Comparison of ENCODE assay signal across 33 cellular contexts in the genomic region with DNA sequence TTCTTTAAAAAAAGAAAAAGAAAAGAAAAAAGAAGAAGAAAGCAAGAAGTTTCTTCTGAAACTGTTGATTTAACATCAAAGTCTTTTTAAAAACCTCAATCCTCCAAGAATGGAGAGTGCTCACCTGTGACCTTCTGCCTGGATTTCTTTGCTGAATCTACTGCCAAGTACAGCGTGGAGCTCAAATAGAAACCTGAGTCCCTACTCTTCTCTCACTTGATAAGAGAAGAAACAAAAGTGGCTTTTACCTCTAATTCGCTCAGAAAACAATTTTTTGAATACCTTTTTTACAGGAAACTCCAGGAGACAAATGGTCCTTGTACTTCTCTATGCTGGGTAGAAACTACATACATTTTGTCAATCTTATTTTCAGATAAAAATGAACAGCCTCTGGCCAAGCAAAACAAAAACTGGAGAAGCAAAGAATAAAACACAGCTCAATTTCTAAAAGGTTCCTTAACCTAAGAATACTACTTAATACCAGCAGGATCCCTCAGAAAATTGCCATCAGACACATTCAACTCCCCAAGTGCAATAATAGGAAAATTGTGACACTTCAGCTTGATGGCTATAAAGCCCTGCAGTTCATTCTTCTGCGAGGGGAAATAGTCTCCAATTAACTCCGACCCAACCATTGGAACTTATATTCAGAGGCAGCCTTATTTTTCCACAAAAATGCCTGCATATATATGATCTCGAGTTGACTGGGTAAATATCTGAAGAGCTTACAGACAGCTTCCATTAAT.
A peak's percentile ranks its signal among the peaks of the same experiment; 100 is the strongest.
DNase-seq lines count a peak whose midpoint lies in the region; ATAC-seq and TF ChIP-seq lines count a peak whose summit lies in the region.
"Had no signal": no experiment of that assay in that cellular context is flagged by ENCODE, and none has a peak within 500 bp of the region (broad histone marks: within the 10 kb centered on the region; RNA-seq: fewer than 3 reads in every experiment).

No MANE protein-coding gene starts in this region.

- peak; percentile 8 for DNase-seq in NCI-H1436 (lab: John Stamatoyannopoulos, UW)
- DNase-seq in NCI-H1436 treated with DMSO at 0.1 percent for 48 hours (lab: John Stamatoyannopoulos, UW): no peak
- DNase-seq in NCI-H2227 (lab: John Stamatoyannopoulos, UW; ENCODE audit: unreplicated experiment): peak; percentile 93
- DNase-seq in left lung: no peak
- DNase-seq in renal cortical epithelial cell (ENCODE audit: low read depth): peak; percentile 25
- no peak for DNase-seq in psoas muscle
- no peak for DNase-seq in midbrain (lab: John Stamatoyannopoulos, UW)
- DNase-seq: activated CD4-positive, CD25-positive, alpha-beta regulatory T cell; activated CD8-positive, alpha-beta memory T cell treated with anti-CD3 and anti-CD28 coated beads, Interleukin-2, amount 10 ng/mL, durations not matched to agents 7 days and 5 days; activated gamma-delta T cell; activated naive CD8-positive, alpha-beta T cell treated with anti-CD3 and anti-CD28 coated beads for 36 hours; activated T-cell treated with anti-CD3 and anti-CD28 coated beads, Interleukin-2, amount 50 U/mL, for 4 hours; anterior cingulate cortex; COR-L47; DMS53; effector CD8-positive, alpha-beta T cell; H9; hippocampal formation; IMR-90; NCI-H1694 treated with DMSO at 0.1 percent for 48 hours; NCI-H226; NCI-H69; substantia nigra; T-cell had no signal

- 42 to 51% (median 48%) methylated on average over 5 of the region's 5 CpGs for WGBS in psoas muscle, 3 donors

- H3K9me3 ChIP-seq in left lung: no peaks in the 10 kb centered on the region
- H3K9me3 ChIP-seq in psoas muscle: no peaks in the 10 kb centered on the region
- H3K9me3 ChIP-seq: prostate gland had no signal

- H3K36me3 ChIP-seq in left lung (no peaks in the 10 kb centered on the region), psoas muscle (ENCODE audit: insufficient read depth in 1 of 2, low read depth in 1 of 2) (no peaks in the 10 kb centered on the region)
- H3K36me3 ChIP-seq: cardiac muscle cell, neural progenitor cell, prostate gland had no signal

- no peaks in the 10 kb centered on the region for H3K4me1 ChIP-seq in left lung
- no peaks in the 10 kb centered on the region for H3K4me1 ChIP-seq in psoas muscle
- H3K4me1 ChIP-seq: prostate gland had no signal

- no peaks in the 10 kb centered on the region for H3K27me3 ChIP-seq in left lung
- no peaks in the 10 kb centered on the region for H3K27me3 ChIP-seq in psoas muscle (ENCODE audit: insufficient read depth in 3 of 3, low read length in 2 of 3)
- H3K27me3 ChIP-seq: cardiac muscle cell, neural progenitor cell had no signal

- ATAC-seq in left lung (peak; percentile 87), psoas muscle (no peak), HG02759 (IDR thresholded peaks at IDR 0.05; ENCODE audit: unreplicated experiment) (no peak)
- ATAC-seq: activated CD8-positive, alpha-beta memory T cell treated with anti-CD3 and anti-CD28 coated beads, Interleukin-2, amount 10 ng/mL, durations not matched to agents 7 days and 5 days; activated T-cell treated with anti-CD3 and anti-CD28 coated beads, Interleukin-2, amount 50 U/mL, for 4 hours; stimulated activated memory B cell treated with anti-CD40 and anti-IgM and Interleukin-4, amounts not matched to agents 10 μg/mL and 1 μg/mL and 100 μg/mL, for 72 hours; T-cell had no signal

- H3K4me3 ChIP-seq in left lung: no peak overlapping the region
- no peak overlapping the region for H3K4me3 ChIP-seq in psoas muscle
- H3K4me3 ChIP-seq: cardiac muscle cell, coronary artery, neural progenitor cell, prostate gland had no signal

- TF ChIP-seq CTCF in left lung (IDR thresholded peaks at IDR 0.05): no peak
- TF ChIP-seq CTCF in psoas muscle (IDR thresholded peaks at IDR 0.05): no peak

- H3K27ac ChIP-seq in left lung (no peak overlapping the region), psoas muscle (no peak overlapping the region)
- H3K27ac ChIP-seq: 22Rv1, C4-2B, cardiac muscle cell, coronary artery, epithelial cell of prostate, neural progenitor cell, prostate gland had no signal

- intact Hi-C loops in left lung (cut with DNase I) (no loop called here), psoas muscle (cut with DNase I) (no loop called here)

Comparison
In these comparisons a context has a peak if more than half of its experiments do, and no peak if none do; other contexts are left out.
1. DNase-seq: peak in NCI-H1436 (single experiment), NCI-H2227 (single experiment) and renal cortical epithelial cell (single experiment); none in NCI-H1436 treated with DMSO at 0.1 percent for 48 hours (single experiment), left lung (0 of 2), psoas muscle (0 of 2) and midbrain (single experiment).